ENCODE assay signal across 15 cellular contexts in genomic region chr17:47267354-47267828, GRCh38. TPM values are rescaled to one million over a fixed set of nuclear protein-coding genes. Genes with fewer than 3 reads are reported as not detected.
DNase-seq lines count a peak whose midpoint lies in the region; ATAC-seq and TF ChIP-seq lines count a peak whose summit lies in the region.
"Had no signal": no experiment of that assay in that cellular context is flagged by ENCODE, and none has a peak within 500 bp of the region (broad histone marks: within the 10 kb centered on the region; RNA-seq: fewer than 3 reads in every experiment).

No MANE protein-coding gene starts in this region.

- H3K27me3 ChIP-seq in kidney epithelial cell (ENCODE audit: control insufficient read depth, insufficient read depth, low read length) (no peaks in the 10 kb centered on the region), transverse colon (no peaks in the 10 kb centered on the region), psoas muscle (ENCODE audit: insufficient read depth in 3 of 3, low read length in 2 of 3) (no peaks in the 10 kb centered on the region)
- H3K27me3 ChIP-seq: SJCRH30 had no signal

- H3K4me1 ChIP-seq in transverse colon (peaks cover 14 to 53% (median 22%) of the 10 kb centered on the region in 4 donors), psoas muscle (peaks cover 12% of the 10 kb centered on the region)

- TF ChIP-seq EP300 in transverse colon (IDR thresholded peaks at IDR 0.05; ENCODE audit: low read depth), result no peak

- TF ChIP-seq CTCF in MCF 10A (IDR thresholded peaks at IDR 0.05; ENCODE audit: unreplicated experiment), result no peak
- TF ChIP-seq CTCF in kidney epithelial cell (IDR thresholded peaks at IDR 0.05; ENCODE audit: insufficient read depth, low read length, poor library complexity, severe bottlenecking), result no peak
- no peak for TF ChIP-seq CTCF in transverse colon (IDR thresholded peaks at IDR 0.05)
- TF ChIP-seq CTCF in psoas muscle (IDR thresholded peaks at IDR 0.05), result no peak

- POLR2A ChIA-PET in MCF 10A (lab: Yijun Ruan, JAX), result no interaction called here

- H3K36me3 Mint-ChIP-seq in MCF 10A (ENCODE audit: insufficient read depth, unreplicated experiment), result no peaks in the 10 kb centered on the region
- H3K36me3 Mint-ChIP-seq in activated T-cell treated with anti-CD3 and anti-CD28 coated beads, Interleukin-2, amount 50 U/mL, for 4 hours (ENCODE audit: insufficient read depth), result peaks cover 4% of the 10 kb centered on the region

- H3K9me3 ChIP-seq in transverse colon (no peaks in the 10 kb centered on the region), psoas muscle (no peaks in the 10 kb centered on the region)
- H3K9me3 ChIP-seq: mucosa of descending colon, SJCRH30 had no signal

- 35% methylated on average over 1 of the region's 1 CpG; no CpG with 5 or more reads in 1 of the 2 donors for WGBS in transverse colon (ENCODE audit: low coverage in 1 of 2), 2 donors
- WGBS in psoas muscle, 3 donors, result 33 to 67% (median 42%) methylated on average over 1 of the region's 1 CpG

- H3K36me3 ChIP-seq in kidney epithelial cell (ENCODE audit: control insufficient read depth, insufficient read depth, low read length), result peaks cover 2% of the 10 kb centered on the region
- no peaks in the 10 kb centered on the region for H3K36me3 ChIP-seq in transverse colon
- no peaks in the 10 kb centered on the region for H3K36me3 ChIP-seq in psoas muscle (ENCODE audit: insufficient read depth in 1 of 2, low read depth in 1 of 2)
- H3K36me3 ChIP-seq: SJCRH30 had no signal

- in situ Hi-C loops in transverse colon (cut with MboI; ENCODE audit: low pct_ligation_motif_present in 1 of 4, low pct_unique_long_range_greater_than_20kb in 1 of 4, low sequenced_read_pairs in 3 of 4), result no loop called here

- no peak overlapping the region for H3K4me3 ChIP-seq in kidney epithelial cell (ENCODE audit: low read depth, low read length)
- H3K4me3 ChIP-seq in transverse colon, result no peak overlapping the region
- no peak overlapping the region for H3K4me3 ChIP-seq in psoas muscle
- H3K4me3 ChIP-seq: mucosa of descending colon, SJCRH30 had no signal

- peak overlapping the region; percentile 47 to 70 (median 61) for H3K27ac ChIP-seq in transverse colon
- H3K27ac ChIP-seq in psoas muscle, result no peak overlapping the region
- H3K27ac ChIP-seq: SJCRH30 had no signal

- no peaks in the 10 kb centered on the region for H3K27me3 Mint-ChIP-seq in MCF 10A (ENCODE audit: insufficient read depth, unreplicated experiment)
- H3K27me3 Mint-ChIP-seq in activated T-cell treated with anti-CD3 and anti-CD28 coated beads, Interleukin-2, amount 50 U/mL, for 4 hours (ENCODE audit: low read depth), result peaks cover 12% of the 10 kb centered on the region
- H3K27me3 Mint-ChIP-seq: IgD-negative memory B cell; stimulated activated naive CD8-positive, alpha-beta T cell treated with anti-CD3 and anti-CD28 coated beads, Interleukin-15, amount 100 ng/mL, for 72 hours had no signal

- no peak overlapping the region for H3K27ac Mint-ChIP-seq in MCF 10A (ENCODE audit: low read depth, unreplicated experiment)
- H3K27ac Mint-ChIP-seq: activated naive CD8-positive, alpha-beta T cell treated with anti-CD3 and anti-CD28 coated beads, Interleukin-2, amount 50 U/mL, for 24 hours; IgD-negative memory B cell; stimulated activated naive CD8-positive, alpha-beta T cell treated with anti-CD3 and anti-CD28 coated beads, Interleukin-15, amount 100 ng/mL, for 72 hours had no signal

- peaks cover 15% of the 10 kb centered on the region for H3K4me1 Mint-ChIP-seq in MCF 10A (ENCODE audit: insufficient read depth, unreplicated experiment)
- H3K4me1 Mint-ChIP-seq in activated T-cell treated with anti-CD3 and anti-CD28 coated beads, Interleukin-2, amount 50 U/mL, for 4 hours (ENCODE audit: low read depth), result no peaks in the 10 kb centered on the region
- H3K4me1 Mint-ChIP-seq: activated naive CD8-positive, alpha-beta T cell treated with anti-CD3 and anti-CD28 coated beads, Interleukin-2, amount 50 U/mL, for 24 hours; stimulated activated naive CD8-positive, alpha-beta T cell treated with anti-CD3 and anti-CD28 coated beads, Interleukin-15, amount 100 ng/mL, for 72 hours had no signal

- peaks cover 6% of the 10 kb centered on the region for H3K9me3 Mint-ChIP-seq in MCF 10A (ENCODE audit: unreplicated experiment)
- H3K9me3 Mint-ChIP-seq in activated T-cell treated with anti-CD3 and anti-CD28 coated beads, Interleukin-2, amount 50 U/mL, for 4 hours, result peaks cover 4% of the 10 kb centered on the region

- H3K4me3 Mint-ChIP-seq in MCF 10A (ENCODE audit: unreplicated experiment), result no peak overlapping the region
- no peak overlapping the region for H3K4me3 Mint-ChIP-seq in activated T-cell treated with anti-CD3 and anti-CD28 coated beads, Interleukin-2, amount 50 U/mL, for 4 hours
- H3K4me3 Mint-ChIP-seq: activated naive CD8-positive, alpha-beta T cell treated with anti-CD3 and anti-CD28 coated beads, Interleukin-2, amount 50 U/mL, for 24 hours; IgD-negative memory B cell; stimulated activated naive CD8-positive, alpha-beta T cell treated with anti-CD3 and anti-CD28 coated beads, Interleukin-15, amount 100 ng/mL, for 72 hours had no signal

- no TSS peak for BruUV-seq in MCF 10A (replicated peaks; lab: Mats Ljungman, UMichigan)

- no peak for ATAC-seq in psoas muscle
- no peak for ATAC-seq in activated T-cell treated with anti-CD3 and anti-CD28 coated beads, Interleukin-2, amount 50 U/mL, for 4 hours
- ATAC-seq: activated naive CD8-positive, alpha-beta T cell treated with anti-CD3 and anti-CD28 coated beads, Interleukin-2, amount 50 U/mL, for 24 hours; stimulated activated naive CD8-positive, alpha-beta T cell treated with anti-CD3 and anti-CD28 coated beads, Interleukin-15, amount 100 ng/mL, for 72 hours had no signal

- CTCF ChIA-PET in MCF 10A (lab: Yijun Ruan, JAX), result no interaction called here

- TF ChIP-seq POLR2A in transverse colon (IDR thresholded peaks at IDR 0.05), result no peak

- DNase-seq in HT1080 (ENCODE audit: low read depth), result peak; percentile 98
- peak; percentile 41 for DNase-seq in MCF 10A (ENCODE audit: unreplicated experiment)
- DNase-seq in kidney epithelial cell (ENCODE audit: low read depth), result peak; percentile 97
- DNase-seq in transverse colon, result no peak
- DNase-seq in activated gamma-delta T cell (lab: John Stamatoyannopoulos, UW), result no peak
- DNase-seq in psoas muscle, result no peak
- no peak for DNase-seq in activated T-cell treated with anti-CD3 and anti-CD28 coated beads, Interleukin-2, amount 50 U/mL, for 4 hours
- no peak for DNase-seq in UCSD-AML1 (lab: John Stamatoyannopoulos, UW; ENCODE audit: unreplicated experiment)
- DNase-seq: activated CD4-positive, alpha-beta T cell treated with anti-CD3 and anti-CD28 coated beads, Interleukin-2, amount 50 U/mL, for 1 hour; activated naive CD8-positive, alpha-beta T cell treated with anti-CD3 and anti-CD28 coated beads, Interleukin-2, amount 50 U/mL, for 24 hours; NCI-H2171 treated with DMSO at 0.1 percent for 48 hours; SJCRH30; stimulated activated naive CD8-positive, alpha-beta T cell treated with anti-CD3 and anti-CD28 coated beads, Interleukin-15, amount 100 ng/mL, for 72 hours had no signal

- intact Hi-C loops in MCF 10A (cut with micrococcal nuclease), result no loop called here
- intact Hi-C loops in transverse colon (cut with DNase I; ENCODE audit: low total_unique reads), result no loop called here
- intact Hi-C loops in psoas muscle (cut with DNase I), result no loop called here

RNA-seq across cellular contexts. Expression of gene ITGB3, which starts 13.8 kb away (rescaled TPM):
- total RNA-seq in HT1080 (2014; rRNA removed; shearing (Covaris generic)), result 1.7 and 1.9 TPM in 2 replicates
- polyA plus RNA-seq in HT1080 (2015; cell fraction: cytosol; rRNA removed), result 6.0 and 8.2 TPM in 2 replicates
- polyA plus RNA-seq in HT1080 (2015; cell fraction: nucleus; rRNA removed), result 12.2 and 13.2 TPM in 2 replicates
- total RNA-seq in MCF 10A (2022) (0.98 and 1.1 TPM in 2 replicates), kidney epithelial cell (174 and 183 TPM in 2 replicates), transverse colon (10 to 100 TPM in 1 of 4 donors, 1 to 10 TPM in 3; 7.9 to 26.3 (median 8.6) TPM), psoas muscle (1 to 10 TPM; 1.1 to 3.9 (median 2.2) TPM)
- polyA plus RNA-seq in psoas muscle, result 1 to 10 TPM in 1 of 3 donors, under 1 TPM in 2; 0.32 to 5.4 (median 0.77) TPM
- total RNA-seq in activated T-cell treated with anti-CD3 and anti-CD28 coated beads, Interleukin-2, amount 50 U/mL, for 4 hours, result under 1 TPM; 0.08 to 0.20 (median 0.11) TPM

RNA-seq across cellular contexts. Expression of gene EFCAB13, which starts 56.4 kb away (rescaled TPM):
- not detected in 2 replicates for total RNA-seq in HT1080 (2014; rRNA removed; shearing (Covaris generic))
- 0.10 and 0.25 TPM in 2 replicates for polyA plus RNA-seq in HT1080 (2015; cell fraction: cytosol; rRNA removed)
- polyA plus RNA-seq in HT1080 (2015; cell fraction: nucleus; rRNA removed), result 2.5 and 3.6 TPM in 2 replicates
- 1.1 and 1.4 TPM in 2 replicates for total RNA-seq in MCF 10A (2022)
- 6.7 and 9.2 TPM in 2 replicates for total RNA-seq in kidney epithelial cell
- total RNA-seq in transverse colon, result 10 to 100 TPM in 1 of 4 donors, 1 to 10 TPM in 3; 6.0 to 12.7 (median 8.1) TPM
- 1 to 10 TPM in 1 of 4 donors, under 1 TPM in 3; 0.37 to 2.2 (median 0.83) TPM for total RNA-seq in psoas muscle
- under 1 TPM; 0.32 to 0.77 (median 0.55) TPM for polyA plus RNA-seq in psoas muscle
- 1 to 10 TPM; 1.1 to 2.4 (median 1.3) TPM for total RNA-seq in activated T-cell treated with anti-CD3 and anti-CD28 coated beads, Interleukin-2, amount 50 U/mL, for 4 hours

RNA-seq across cellular contexts. Expression of gene MYL4, which starts 58.2 kb away (rescaled TPM):
- total RNA-seq in HT1080 (2014; rRNA removed; shearing (Covaris generic)), result not detected in 2 replicates
- polyA plus RNA-seq in HT1080 (2015; cell fraction: cytosol; rRNA removed), result 0.15 TPM in 1 of 2 replicates, not detected in the other
- polyA plus RNA-seq in HT1080 (2015; cell fraction: nucleus; rRNA removed), result 0.59 TPM in 1 of 2 replicates, not detected in the other
- total RNA-seq in MCF 10A (2022), result not detected in 2 replicates
- not detected in 2 replicates for total RNA-seq in kidney epithelial cell
- not detected for total RNA-seq in transverse colon
- total RNA-seq in psoas muscle, result 1 to 10 TPM in 3 of 4 donors, under 1 TPM in 1; 0.89 to 6.7 (median 2.4) TPM
- 1 to 10 TPM in 2 of 3 donors, under 1 TPM in 1; 0.52 to 4.5 (median 1.3) TPM for polyA plus RNA-seq in psoas muscle
- total RNA-seq in activated T-cell treated with anti-CD3 and anti-CD28 coated beads, Interleukin-2, amount 50 U/mL, for 4 hours, result not detected
- polyA plus RNA-seq: IgD-negative memory B cell had no signal

Comparison
In these comparisons a context has a peak if more than half of its experiments do, and no peak if none do; other contexts are left out.
1. DNase-seq: peak in HT1080 (single experiment), MCF 10A (single experiment) and kidney epithelial cell (single experiment); none in transverse colon (single experiment), activated gamma-delta T cell (single experiment), psoas muscle (0 of 2), activated T-cell treated with anti-CD3 and anti-CD28 coated beads, Interleukin-2, amount 50 U/mL, for 4 hours (single experiment) and UCSD-AML1 (single experiment).